ENCODE assay signal across 13 cellular contexts in genomic region chr4:76515975-76516853, GRCh38.
DNase-seq lines count a peak whose midpoint lies in the region; ATAC-seq, FAIRE-seq and TF ChIP-seq lines count a peak whose summit lies in the region.
"Had no signal": no experiment of that assay in that cellular context is flagged by ENCODE, and none has a peak within 500 bp of the region (broad histone marks: within the 10 kb centered on the region; RNA-seq: fewer than 3 reads in every experiment).

No MANE protein-coding gene starts in this region.

- peak; percentile 85 for ATAC-seq in GM19372 (IDR thresholded peaks at IDR 0.05; ENCODE audit: low read depth, unreplicated experiment)
- peak; percentile 80 for ATAC-seq in HG03025 (IDR thresholded peaks at IDR 0.05; ENCODE audit: low FRiP score, unreplicated experiment)
- no peak for ATAC-seq in GM21576 (IDR thresholded peaks at IDR 0.05; ENCODE audit: unreplicated experiment)
- ATAC-seq: esophagus mucosa had no signal

- peak; percentile 8 for DNase-seq in GM12891 (ENCODE audit: insufficient read length, low spot score)
- peak; percentile 42 for DNase-seq in OCI-M1 (lab: John Stamatoyannopoulos, UW)
- no peak for DNase-seq in occipital lobe (lab: John Stamatoyannopoulos, UW)
- DNase-seq in progenitor cell of endocrine pancreas (ENCODE audit: low spot score, unreplicated experiment): no peak
- no peak for DNase-seq in T1000 (lab: John Stamatoyannopoulos, UW)
- DNase-seq: activated CD4-positive, alpha-beta T cell treated with anti-CD3 and anti-CD28 coated beads for 1 hour; anterior cingulate cortex; retina had no signal

- H3K36me3 Mint-ChIP-seq in progenitor cell of endocrine pancreas (ENCODE audit: insufficient read depth): no peaks in the 10 kb centered on the region

- no peak overlapping the region for H3K27ac Mint-ChIP-seq in progenitor cell of endocrine pancreas

- FAIRE-seq in GM12891 (lab: Jason Lieb, UNC): no peak
- FAIRE-seq: H54 had no signal

- peaks cover 3% of the 10 kb centered on the region for H3K9me3 Mint-ChIP-seq in progenitor cell of endocrine pancreas (ENCODE audit: low read depth)

- no peak for TF ChIP-seq CTCF in progenitor cell of endocrine pancreas (IDR thresholded peaks at IDR 0.05; ENCODE audit: unreplicated experiment)

- H3K4me3 Mint-ChIP-seq in progenitor cell of endocrine pancreas (ENCODE audit: low read depth): no peak overlapping the region

- no peaks in the 10 kb centered on the region for H3K27me3 Mint-ChIP-seq in progenitor cell of endocrine pancreas

- no peak for TF ChIP-seq POLR2A in GM12891 (IDR thresholded peaks at IDR 0.05; ENCODE audit: low read depth, low read length)

- peaks cover 10% of the 10 kb centered on the region for H3K4me1 Mint-ChIP-seq in progenitor cell of endocrine pancreas (ENCODE audit: low read depth)

TF ChIP-seq in GM12891, 5 proteins besides CTCF, POLR2A, EP300 and RAD21:
- TF ChIP-seq SPI1 (IDR thresholded peaks at IDR 0.05; ENCODE audit: low read depth, low read length) (peak; percentile 97), PAX5 (IDR thresholded peaks at IDR 0.05; ENCODE audit: insufficient read depth, low read length, severe bottlenecking) (no peak)

Comparison
In these comparisons a context has a peak if more than half of its experiments do, and no peak if none do; other contexts are left out.
1. DNase-seq: peak in GM12891 (single experiment) and OCI-M1 (single experiment); none in occipital lobe (single experiment), progenitor cell of endocrine pancreas (single experiment) and T1000 (single experiment).